18 cellular contexts compared by ENCODE assay signal in the genomic region with DNA sequence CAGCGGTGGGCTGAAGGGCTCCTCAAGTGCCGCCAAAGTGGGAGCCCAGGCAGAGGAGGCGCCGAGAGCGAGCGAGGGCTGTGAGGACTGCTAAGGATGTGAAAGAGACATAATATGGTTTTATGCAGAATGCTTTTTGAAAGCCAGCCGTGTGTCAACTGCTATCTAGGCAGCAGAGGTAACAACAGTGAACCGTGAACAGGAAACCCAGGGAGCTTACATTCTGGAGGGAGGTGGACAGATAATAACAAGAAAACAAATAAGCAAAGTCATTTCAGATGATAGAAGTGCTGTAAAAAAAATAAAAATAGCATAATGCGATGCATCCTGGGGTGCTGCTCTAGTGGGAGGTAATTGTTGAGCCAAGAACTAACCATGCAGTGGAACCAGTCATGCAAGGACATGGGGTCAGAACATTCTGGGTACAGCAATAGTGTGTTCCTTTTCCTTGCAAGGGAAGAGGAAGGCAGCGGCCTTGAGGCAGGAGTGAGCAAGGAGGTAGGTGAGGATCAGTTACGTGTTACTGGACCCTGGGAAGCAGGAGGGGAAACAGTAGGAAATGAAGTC.
DNase-seq lines count a peak whose midpoint lies in the region; ATAC-seq and TF ChIP-seq lines count a peak whose summit lies in the region.
"Had no signal": no experiment of that assay in that cellular context is flagged by ENCODE, and none has a peak within 500 bp of the region (broad histone marks: within the 10 kb centered on the region; RNA-seq: fewer than 3 reads in every experiment).

No MANE protein-coding gene starts in this region.

- intact Hi-C loops in CD14-positive monocyte (cut with micrococcal nuclease) (no loop called here), cardiac septum (cut with DNase I) (no loop called here)

- TF ChIP-seq CTCF in CD14-positive monocyte (IDR thresholded peaks at IDR 0.05): no peak

- H3K27ac Mint-ChIP-seq in CD14-positive monocyte: peak overlapping the region in 6 of 7 donors; percentile 62 to 94 (median 85)
- H3K27ac Mint-ChIP-seq in stimulated activated naive B cell treated with anti-CD40 and anti-IgM and Interleukin-4, amounts not matched to agents 10 μg/mL and 1 μg/mL and 100 μg/mL, for 72 hours: peak overlapping the region; percentile 11
- H3K27ac Mint-ChIP-seq: CD4-positive, alpha-beta memory T cell had no signal

- H3K9me3 Mint-ChIP-seq in CD14-positive monocyte: peaks cover 0 to 4% (median 2%) of the 10 kb centered on the region in 7 donors
- no peaks in the 10 kb centered on the region for H3K9me3 Mint-ChIP-seq in stimulated activated naive B cell treated with anti-CD40 and anti-IgM and Interleukin-4, amounts not matched to agents 10 μg/mL and 1 μg/mL and 100 μg/mL, for 72 hours

- H3K27me3 Mint-ChIP-seq in CD14-positive monocyte (ENCODE audit: low read depth in 3 of 3): peaks cover 0 to 4% (median 0%) of the 10 kb centered on the region in 3 donors
- no peaks in the 10 kb centered on the region for H3K27me3 Mint-ChIP-seq in stimulated activated naive B cell treated with anti-CD40 and anti-IgM and Interleukin-4, amounts not matched to agents 10 μg/mL and 1 μg/mL and 100 μg/mL, for 72 hours
- H3K27me3 Mint-ChIP-seq: CD4-positive, alpha-beta memory T cell had no signal

- no peaks in the 10 kb centered on the region for H3K36me3 Mint-ChIP-seq in CD14-positive monocyte
- H3K36me3 Mint-ChIP-seq in stimulated activated naive B cell treated with anti-CD40 and anti-IgM and Interleukin-4, amounts not matched to agents 10 μg/mL and 1 μg/mL and 100 μg/mL, for 72 hours: no peaks in the 10 kb centered on the region
- H3K36me3 Mint-ChIP-seq: CD4-positive, alpha-beta memory T cell had no signal

- DNase-seq in CD14-positive monocyte (ENCODE audit: low spot score) (no peak), germinal center (ENCODE audit: low spot score) (peak; percentile 33), cardiac septum (ENCODE audit: low spot score) (no peak), GOT3 (lab: John Stamatoyannopoulos, UW) (no peak), kidney glomerular epithelial cell (lab: John Stamatoyannopoulos, UW) (no peak)
- no peak for DNase-seq in stimulated activated naive B cell treated with anti-CD40 and anti-IgM and Interleukin-4, amounts not matched to agents 10 μg/mL and 1 μg/mL and 100 μg/mL, for 72 hours
- no peak for DNase-seq in stimulated activated CD4-positive, alpha-beta T cell treated with anti-CD3 and anti-CD28 coated beads, Interleukin-2, amount 100 ng/mL, for 48 hours
- DNase-seq: CD4-positive, alpha-beta memory T cell; DMS79; KBM-7; NCI-H1048; NCI-H1694 treated with DMSO at 0.1 percent for 48 hours; NCI-H446; Peyer's patch; Right ventricle myocardium superior; SK-N-SH had no signal

- H3K4me1 Mint-ChIP-seq in CD14-positive monocyte: peaks cover 46% of the 10 kb centered on the region
- H3K4me1 Mint-ChIP-seq in stimulated activated naive B cell treated with anti-CD40 and anti-IgM and Interleukin-4, amounts not matched to agents 10 μg/mL and 1 μg/mL and 100 μg/mL, for 72 hours: peaks cover 25 to 42% of the 10 kb centered on the region in 2 donors
- H3K4me1 Mint-ChIP-seq: CD4-positive, alpha-beta memory T cell had no signal

- H3K4me3 Mint-ChIP-seq in CD14-positive monocyte: peak overlapping the region in 1 of 2 donors; percentile 65
- peak overlapping the region in 1 of 2 donors; percentile 22 for H3K4me3 Mint-ChIP-seq in stimulated activated naive B cell treated with anti-CD40 and anti-IgM and Interleukin-4, amounts not matched to agents 10 μg/mL and 1 μg/mL and 100 μg/mL, for 72 hours
- H3K4me3 Mint-ChIP-seq: CD4-positive, alpha-beta memory T cell had no signal

- ATAC-seq in HG03064 (IDR thresholded peaks at IDR 0.05; ENCODE audit: low read depth, unreplicated experiment): peak; percentile 63
- peak; percentile 54 to 56 for ATAC-seq in stimulated activated naive B cell treated with anti-CD40 and anti-IgM and Interleukin-4, amounts not matched to agents 10 μg/mL and 1 μg/mL and 100 μg/mL, for 72 hours (replicated peaks)
- ATAC-seq: A549 had no signal
